1 cellular context compared by ENCODE assay signal in the genomic region with DNA sequence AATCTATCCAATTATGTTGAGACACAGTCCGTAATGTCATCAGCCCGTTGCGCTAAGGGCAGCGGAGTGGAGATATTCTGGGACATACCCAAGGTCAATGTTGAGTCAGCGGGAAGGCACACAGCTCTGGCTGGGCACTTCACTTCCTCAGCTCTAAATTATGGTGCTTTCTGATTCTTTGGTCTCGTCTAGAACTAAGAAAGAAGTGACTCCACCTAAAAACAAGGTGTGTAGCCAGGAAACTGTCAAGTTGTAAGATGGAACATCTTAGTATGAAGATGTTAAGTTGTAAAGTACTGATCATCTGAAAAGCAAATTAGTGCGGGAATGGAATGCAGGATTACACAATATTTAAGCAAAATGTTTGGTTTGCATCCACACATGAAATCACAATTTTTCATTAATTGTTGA.
A peak's percentile ranks its signal among the peaks of the same experiment; 100 is the strongest.
TF ChIP-seq lines count a peak whose summit lies in the region.

No MANE protein-coding gene starts in this region.

TF ChIP-seq in endothelial cell of umbilical vein, 7 proteins besides CTCF, POLR2A, EP300 and RAD21:
- TF ChIP-seq FOS (IDR thresholded peaks at IDR 0.05; ENCODE audit: borderline replicate concordance, insufficient read depth, low read length) (peak; percentile 63), GATA2 (IDR thresholded peaks at IDR 0.05; ENCODE audit: insufficient read depth, insufficient read length, low read depth, low read length) (no peak), JUN (IDR thresholded peaks at IDR 0.05; ENCODE audit: borderline replicate concordance, insufficient read depth, insufficient read length, low read depth) (peak; percentile 16)
